Comparison of ENCODE assay signal across 19 cellular contexts in the genomic region with DNA sequence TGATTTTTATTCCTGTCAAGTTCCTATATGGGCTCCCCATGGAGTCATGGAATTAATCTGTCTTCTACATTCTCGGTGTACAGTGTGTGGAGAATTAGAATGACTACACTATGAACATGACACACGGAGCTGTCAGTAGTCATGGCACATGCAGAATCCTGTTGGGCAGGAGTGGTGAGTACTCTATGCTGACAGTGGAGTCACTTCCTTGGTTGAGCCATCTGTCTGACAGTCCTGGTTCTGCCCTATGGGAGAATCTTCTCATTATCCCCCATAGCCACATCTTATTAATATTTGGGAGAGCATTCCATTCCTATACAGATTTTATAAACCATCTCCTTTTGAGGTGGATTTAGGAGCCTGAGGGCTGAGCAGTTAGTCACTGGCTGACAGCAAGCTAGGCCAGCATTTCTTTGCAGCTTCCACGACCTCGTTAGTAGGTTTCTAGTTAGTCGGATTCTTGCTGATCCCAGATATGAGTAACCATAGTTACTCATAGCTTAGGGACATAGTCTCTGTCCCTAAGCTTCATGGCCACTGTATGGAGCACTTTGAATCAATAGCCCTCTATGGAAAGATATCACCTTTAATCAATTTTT.
"Had no signal": no experiment of that assay in that cellular context is flagged by ENCODE, and none has a peak within 500 bp of the region (broad histone marks: within the 10 kb centered on the region; RNA-seq: fewer than 3 reads in every experiment).

No MANE protein-coding gene starts in this region.

- DNase-seq: activated CD4-positive, alpha-beta T cell treated with anti-CD3 and anti-CD28 coated beads for 1 hour; activated CD4-positive, alpha-beta T cell treated with anti-CD3 and anti-CD28 coated beads, Interleukin-2, amount 50 U/mL, for 48 hours; activated CD8-positive, alpha-beta memory T cell treated with anti-CD3 and anti-CD28 coated beads, Interleukin-2, amount 10 ng/mL, durations not matched to agents 7 days and 5 days; activated T-cell treated with anti-CD3 and anti-CD28 coated beads, Interleukin-2, amount 50 U/mL, for 24 hours; adrenal gland; central memory CD4-positive, alpha-beta T cell; heart left ventricle; left lung; naive B cell; pancreas; sigmoid colon; stimulated activated CD4-positive, alpha-beta T cell treated with anti-CD3 and anti-CD28 coated beads, Interleukin-1b, Interleukin-23, amount 100 ng/mL, for 48 hours; stomach; T-helper 9 cell; testis had no signal

- H3K4me3 Mint-ChIP-seq: activated CD8-positive, alpha-beta memory T cell treated with anti-CD3 and anti-CD28 coated beads, Interleukin-2, amount 10 ng/mL, durations not matched to agents 7 days and 5 days; activated naive CD4-positive, alpha-beta T cell treated with anti-CD3 and anti-CD28 coated beads, Interleukin-2, amount 50 U/mL, for 24 hours; activated T-cell treated with anti-CD3 and anti-CD28 coated beads, Interleukin-2, amount 50 U/mL, for 24 hours; naive B cell had no signal

- H3K27me3 Mint-ChIP-seq: activated naive CD4-positive, alpha-beta T cell treated with anti-CD3 and anti-CD28 coated beads, Interleukin-2, amount 50 U/mL, for 24 hours; activated T-cell treated with anti-CD3 and anti-CD28 coated beads, Interleukin-2, amount 50 U/mL, for 24 hours had no signal

- H3K27ac Mint-ChIP-seq: activated CD8-positive, alpha-beta memory T cell treated with anti-CD3 and anti-CD28 coated beads, Interleukin-2, amount 10 ng/mL, durations not matched to agents 7 days and 5 days; activated naive CD4-positive, alpha-beta T cell treated with anti-CD3 and anti-CD28 coated beads, Interleukin-2, amount 50 U/mL, for 24 hours; activated T-cell treated with anti-CD3 and anti-CD28 coated beads, Interleukin-2, amount 50 U/mL, for 24 hours; naive B cell had no signal

- H3K9me3 ChIP-seq: adrenal gland, heart left ventricle, left lung, pancreas, sigmoid colon, stomach, testis had no signal

- H3K9me3 Mint-ChIP-seq: activated naive CD4-positive, alpha-beta T cell treated with anti-CD3 and anti-CD28 coated beads, Interleukin-2, amount 50 U/mL, for 24 hours; activated T-cell treated with anti-CD3 and anti-CD28 coated beads, Interleukin-2, amount 50 U/mL, for 24 hours; naive B cell had no signal

- H3K36me3 Mint-ChIP-seq: activated CD8-positive, alpha-beta memory T cell treated with anti-CD3 and anti-CD28 coated beads, Interleukin-2, amount 10 ng/mL, durations not matched to agents 7 days and 5 days; activated naive CD4-positive, alpha-beta T cell treated with anti-CD3 and anti-CD28 coated beads, Interleukin-2, amount 50 U/mL, for 24 hours; naive B cell had no signal

- ATAC-seq: activated CD8-positive, alpha-beta memory T cell treated with anti-CD3 and anti-CD28 coated beads, Interleukin-2, amount 10 ng/mL, durations not matched to agents 7 days and 5 days; left lung; pancreas had no signal

- H3K27ac ChIP-seq: adrenal gland, coronary artery, heart left ventricle, left lung, pancreas, sigmoid colon, stomach, testis, VCaP had no signal

- H3K4me1 Mint-ChIP-seq: naive B cell had no signal

- H3K4me3 ChIP-seq: adrenal gland, coronary artery, heart left ventricle, left lung, pancreas, sigmoid colon, stomach, testis had no signal

- H3K36me3 ChIP-seq: adrenal gland, heart left ventricle, left lung, pancreas, sigmoid colon, stomach had no signal

- H3K4me1 ChIP-seq: adrenal gland, left lung, stomach, testis had no signal

- FAIRE-seq: frontal cortex, pancreas had no signal

- H3K27me3 ChIP-seq: adrenal gland, heart left ventricle, left lung, pancreas, sigmoid colon, stomach, testis had no signal
